Comparison of ENCODE assay signal across 21 cellular contexts in the genomic region with DNA sequence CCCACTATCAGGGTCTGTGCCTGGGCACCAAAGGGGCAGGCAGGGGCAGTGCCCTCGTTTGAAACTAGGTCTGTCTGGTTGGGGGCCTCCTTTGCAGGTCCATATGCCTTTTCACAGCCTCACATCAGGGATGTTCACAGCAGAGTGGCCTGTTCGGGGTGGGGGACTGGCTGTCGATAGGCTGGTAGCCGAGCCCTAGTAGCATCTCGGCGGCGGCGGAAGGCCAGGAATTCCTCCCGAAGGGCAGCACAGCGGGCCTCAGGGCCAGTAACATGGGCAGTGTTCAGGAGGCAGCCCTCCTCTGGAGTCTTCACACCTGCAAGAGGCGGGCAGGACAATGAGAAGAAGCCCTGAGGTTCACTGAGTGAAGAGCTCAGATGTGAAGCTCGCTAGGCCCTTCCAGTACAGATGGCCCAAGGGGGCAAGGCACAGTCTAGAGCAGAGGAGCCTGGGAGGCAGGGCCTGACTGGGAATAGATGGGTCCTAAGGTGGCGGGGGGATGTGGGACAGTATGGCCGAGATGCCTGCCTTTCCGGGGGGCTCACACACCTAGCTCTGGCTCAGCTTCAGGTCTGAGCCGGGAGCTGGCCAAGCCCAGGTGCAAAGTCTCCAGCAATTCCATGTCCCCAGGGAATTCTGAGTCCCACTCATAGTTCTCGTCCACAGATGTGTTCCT. TPM values are rescaled to one million over a fixed set of nuclear protein-coding genes. Genes with fewer than 3 reads are reported as not detected.
DNase-seq lines count a peak whose midpoint lies in the region; ATAC-seq, FAIRE-seq and TF ChIP-seq lines count a peak whose summit lies in the region.
"Had no signal": no experiment of that assay in that cellular context is flagged by ENCODE, and none has a peak within 500 bp of the region (broad histone marks: within the 10 kb centered on the region; RNA-seq: fewer than 3 reads in every experiment).

No MANE protein-coding gene starts in this region.

- H3K4me3 Mint-ChIP-seq in naive B cell: peak overlapping the region in 6 of 8 donors; percentile 34 to 96 (median 60)
- H3K4me3 Mint-ChIP-seq in type B pancreatic cell: no peak overlapping the region
- H3K4me3 Mint-ChIP-seq in progenitor cell of endocrine pancreas (ENCODE audit: low read depth): no peak overlapping the region
- H3K4me3 Mint-ChIP-seq: HFFc6 had no signal

- H3K27ac ChIP-seq in right atrium auricular region (no peak overlapping the region), GM12878 (ENCODE audit: control insufficient read depth, insufficient read depth) (no peak overlapping the region), WERI-Rb-1 (no peak overlapping the region)
- H3K27ac ChIP-seq: SJCRH30 had no signal

- H3K9me3 Mint-ChIP-seq in naive B cell (peaks cover 0 to 3% (median 2%) of the 10 kb centered on the region in 7 donors), type B pancreatic cell (no peaks in the 10 kb centered on the region), progenitor cell of endocrine pancreas (ENCODE audit: low read depth) (no peaks in the 10 kb centered on the region)
- H3K9me3 Mint-ChIP-seq: HFFc6 had no signal

- no TSS peak for BruUV-seq in GM12878 (replicated peaks; lab: Mats Ljungman, UMichigan)

- CTCF ChIA-PET in GM12878 (lab: Yijun Ruan, JAX): interaction anchor here (0.8 to 22.4 kb wide), 6 partner anchors 35 to 730 kb away, joined by 3 to 422 read pairs (median 4); no protein-coding TSS in a partner anchor

- TF ChIP-seq RAD21 in GM12878 (IDR thresholded peaks at IDR 0.05; ENCODE audit: insufficient read depth, low read depth, low read length): no peak

- no peaks in the 10 kb centered on the region for H4K20me1 ChIP-seq in GM12878 (ENCODE audit: control insufficient read depth, insufficient read depth)

- in situ Hi-C loops in GM12878 (cut with MboI): no loop called here

- H3K36me3 ChIP-seq in right atrium auricular region (no peaks in the 10 kb centered on the region), GM12878 (ENCODE audit: control insufficient read depth in 2 of 2, insufficient read depth in 2 of 2, low read length in 1 of 2) (no peaks in the 10 kb centered on the region), WERI-Rb-1 (peaks cover 70% of the 10 kb centered on the region)
- H3K36me3 ChIP-seq: SJCRH30 had no signal

- no peak for FAIRE-seq in GM12878 (lab: Jason Lieb, UNC)
- FAIRE-seq: D721Med, G401.6, H1, K562 had no signal

- H3K27ac Mint-ChIP-seq in naive B cell: peak overlapping the region in 2 of 6 donors; percentile 51 to 100
- H3K27ac Mint-ChIP-seq in type B pancreatic cell: peak overlapping the region; percentile 22
- no peak overlapping the region for H3K27ac Mint-ChIP-seq in progenitor cell of endocrine pancreas
- H3K27ac Mint-ChIP-seq: HFFc6 had no signal

- H3K9me3 ChIP-seq in right atrium auricular region (no peaks in the 10 kb centered on the region), GM12878 (replicated peaks; ENCODE audit: control insufficient read depth, insufficient read depth, low read length) (no peaks in the 10 kb centered on the region), WERI-Rb-1 (ENCODE audit: severe bottlenecking) (no peaks in the 10 kb centered on the region)
- H3K9me3 ChIP-seq: SJCRH30 had no signal

- H2AFZ ChIP-seq in GM12878 (ENCODE audit: control insufficient read depth, low read depth, low read length): no peak overlapping the region

- H3K9ac ChIP-seq in GM12878 (ENCODE audit: control insufficient read depth, insufficient read depth, low read length): no peak overlapping the region

- ATAC-seq in left cardiac atrium: no peak
- ATAC-seq in GM12878: no peak
- ATAC-seq in naive B cell (ENCODE audit: low read depth in 2 of 2): no peak
- ATAC-seq: K562 had no signal

- TF ChIP-seq POLR2A in GM12878 (IDR thresholded peaks at IDR 0.05; ENCODE audit: low read depth, low read length): no peak

- intact Hi-C loops in left cardiac atrium (cut with DNase I) (no loop called here), GM12878 (cut with micrococcal nuclease; ENCODE audit: unreplicated experiment) (loop anchor here (10.0 kb wide), 1 partner anchor 853 kb away; the partner anchor contains the start of gene AIM2)

- TF ChIP-seq CTCF in right atrium auricular region (IDR thresholded peaks at IDR 0.05) (no peak), GM12878 (IDR thresholded peaks at IDR 0.05 in 2 of 3, conservative IDR thresholded peaks at IDR 0.05 in 1 of 3; ENCODE audit: control insufficient read depth in 2 of 3, extremely low read depth in 1 of 3, insufficient read depth in 1 of 3, low read depth in 3 of 3, low read length in 3 of 3) (no peak), type B pancreatic cell (conservative IDR thresholded peaks at IDR 0.05) (no peak), progenitor cell of endocrine pancreas (IDR thresholded peaks at IDR 0.05; ENCODE audit: unreplicated experiment) (no peak), WERI-Rb-1 (IDR thresholded peaks at IDR 0.05; ENCODE audit: low read depth, low read length) (no peak)

- H3K27me3 ChIP-seq in right atrium auricular region: no peaks in the 10 kb centered on the region
- no peaks in the 10 kb centered on the region for H3K27me3 ChIP-seq in GM12878 (replicated peaks in 1 of 2; ENCODE audit: control insufficient read depth in 2 of 2, insufficient read depth in 2 of 2, low read length in 1 of 2)
- no peaks in the 10 kb centered on the region for H3K27me3 ChIP-seq in WERI-Rb-1 (ENCODE audit: insufficient read depth, low read depth, severe bottlenecking)

- H3K4me1 ChIP-seq in right atrium auricular region (peaks cover 0 to 29% of the 10 kb centered on the region in 2 donors), GM12878 (ENCODE audit: control insufficient read depth, insufficient read depth, low read length) (peaks cover 19% of the 10 kb centered on the region)

- no peak for TF ChIP-seq EP300 in GM12878 (IDR thresholded peaks at IDR 0.05; ENCODE audit: borderline replicate concordance in 1 of 2, control insufficient read depth in 1 of 2, low read depth in 2 of 2, low read length in 2 of 2)

- POLR2A ChIA-PET in GM12878 (lab: Charles Lee): interaction anchor here (1.1 kb wide), 1 partner anchor 37 kb away, joined by 3 read pairs; no protein-coding TSS in a partner anchor

- DNase-seq in left cardiac atrium (peak; percentile 11), right atrium auricular region (ENCODE audit: low spot score) (no peak), GM12878 (ENCODE audit: low read depth, low spot score) (no peak), naive B cell (no peak), type B pancreatic cell (ENCODE audit: extremely low spot score, unreplicated experiment) (no peak), NCI-H345 (lab: John Stamatoyannopoulos, UW) (no peak), progenitor cell of endocrine pancreas (ENCODE audit: low spot score, unreplicated experiment) (no peak), WERI-Rb-1 (no peak)
- DNase-seq: ACHN; CD4-positive, CD25-positive, alpha-beta regulatory T cell; DMS79 treated with DMSO at 0.1 percent for 48 hours; HFFc6; NCI-H1048; NCI-H510A treated with DMSO at 0.1 percent for 48 hours; OCI-M1; RPMI8226; SJCRH30 had no signal

- no peak overlapping the region for H3K4me3 ChIP-seq in right atrium auricular region
- no peak overlapping the region for H3K4me3 ChIP-seq in GM12878
- no peak overlapping the region for H3K4me3 ChIP-seq in WERI-Rb-1 (ENCODE audit: low read depth, low read length)
- H3K4me3 ChIP-seq: K562, SJCRH30 had no signal

- RAD21 ChIA-PET in GM12878 (lab: Charles Lee; ENCODE audit: unreplicated experiment): interaction anchor here (0.7 to 7.5 kb wide), 4 partner anchors 35 to 174 kb away, joined by 3 to 94 read pairs (median 8); no protein-coding TSS in a partner anchor

- WGBS in GM12878 (ENCODE audit: insufficient coverage, insufficient replicate concordance, low lambda C conversion rate, missing lambda C conversion rate): 55% methylated on average over 17 of the region's 17 CpGs

- SMC1A ChIA-PET in GM12878 (lab: Charles Lee; ENCODE audit: uncharacterized antibody, unreplicated experiment): interaction anchor here (8.1 kb wide), 1 partner anchor 80 kb away, joined by 57 read pairs; no protein-coding TSS in a partner anchor

- H3K27me3 Mint-ChIP-seq in naive B cell: peaks cover 0 to 30% (median 14%) of the 10 kb centered on the region in 3 donors
- H3K27me3 Mint-ChIP-seq in type B pancreatic cell: no peaks in the 10 kb centered on the region
- no peaks in the 10 kb centered on the region for H3K27me3 Mint-ChIP-seq in progenitor cell of endocrine pancreas

- H3K79me2 ChIP-seq in GM12878 (ENCODE audit: control insufficient read depth, insufficient read depth, low read length): peaks cover 31% of the 10 kb centered on the region

- H3K36me3 Mint-ChIP-seq in naive B cell (peaks cover 9 to 23% of the 10 kb centered on the region in 2 donors), type B pancreatic cell (peaks cover 5% of the 10 kb centered on the region), progenitor cell of endocrine pancreas (ENCODE audit: insufficient read depth) (peaks cover 17% of the 10 kb centered on the region)

- H3K4me2 ChIP-seq in GM12878 (ENCODE audit: control insufficient read depth, insufficient read depth): no peak overlapping the region

- H3K4me1 Mint-ChIP-seq in naive B cell (peaks cover 36 to 53% (median 48%) of the 10 kb centered on the region in 3 donors), type B pancreatic cell (ENCODE audit: unreplicated experiment) (peaks cover 24% of the 10 kb centered on the region), progenitor cell of endocrine pancreas (ENCODE audit: low read depth) (peaks cover 25% of the 10 kb centered on the region)

RNA-seq across cellular contexts. Expression of gene TAGLN2, which starts 2.0 kb away (rescaled TPM):
- total RNA-seq in left cardiac atrium (100 to 1,000 TPM; 201 to 276 TPM), right atrium auricular region (100 to 1,000 TPM; 124 to 235 TPM), GM12878 (2014; rRNA removed) (345 and 363 TPM in 2 replicates), GM12878 (2014; rRNA removed; fragmentation: Illumina TruSeq; extraction: Trizol) (152 and 155 TPM in 2 replicates), GM12878 (2021) (340 and 350 TPM in 2 replicates), type B pancreatic cell (ENCODE audit: low replicate concordance) (138 and 208 TPM in 2 replicates), progenitor cell of endocrine pancreas (153 and 159 TPM in 2 replicates)
- total RNA-seq in GM12878 (2013; cell fraction: nucleolus; rRNA removed): 69.9 and 71.0 TPM in 2 replicates
- polyA plus RNA-seq in GM12878 (2011; ENCODE audit: low read depth): 190 TPM
- polyA plus RNA-seq in GM12878 (2011; rRNA removed) (198 and 427 TPM in 2 replicates), GM12878 (2014; fragmentation: Illumina TruSeq; extraction: Trizol) (253 and 362 TPM in 2 replicates), GM12878 (2014; fragmentation: Nextera tagmentation; extraction: Ambion mirVana) (100 to 1,000 TPM; 216 to 262 TPM), GM12878 (2014; rRNA removed) (415 and 449 TPM in 2 replicates), GM12878 (2016; fragmentation: Nextera tagmentation; extraction: Ambion mirVana) (100 to 1,000 TPM; 541 to 611 TPM), naive B cell (ENCODE audit: low read depth in 6 of 6) (1,000 to 10,000 TPM; 1,235 to 1,676 (median 1,380) TPM)
- polyA plus RNA-seq in GM12878 (2011; cell fraction: cytosol; rRNA removed): 602 and 652 TPM in 2 replicates
- polyA plus RNA-seq in GM12878 (2011; cell fraction: nucleus; rRNA removed): 280 and 331 TPM in 2 replicates
- polyA plus RNA-seq in GM12878 (2012): 359 and 378 TPM in 2 replicates
- polyA minus RNA-seq in GM12878 (2011; rRNA and poly(A)+ RNA removed): 165 and 190 TPM in 2 replicates
- 81.4 and 86.9 TPM in 2 replicates for polyA minus RNA-seq in GM12878 (2011; cell fraction: cytosol; rRNA and poly(A)+ RNA removed)
- polyA minus RNA-seq in GM12878 (2011; cell fraction: nucleus; rRNA and poly(A)+ RNA removed): 45.7 and 64.9 TPM in 2 replicates

RNA-seq across cellular contexts. Expression of gene IGSF9, which starts 18.1 kb away (rescaled TPM):
- total RNA-seq in left cardiac atrium (1 to 10 TPM; 1.4 to 3.3 TPM), right atrium auricular region (1 to 10 TPM; 2.0 to 5.4 TPM), GM12878 (2014; rRNA removed) (not detected in 2 replicates), GM12878 (2014; rRNA removed; fragmentation: Illumina TruSeq; extraction: Trizol) (not detected in 2 replicates), GM12878 (2021) (not detected in 2 replicates), type B pancreatic cell (ENCODE audit: low replicate concordance) (36.4 and 44.3 TPM in 2 replicates), progenitor cell of endocrine pancreas (68.2 and 68.6 TPM in 2 replicates)
- total RNA-seq in GM12878 (2013; cell fraction: nucleolus; rRNA removed): not detected in 2 replicates
- not detected for polyA plus RNA-seq in GM12878 (2011; ENCODE audit: low read depth)
- polyA plus RNA-seq in GM12878 (2011; rRNA removed) (not detected in 2 replicates), GM12878 (2014; fragmentation: Illumina TruSeq; extraction: Trizol) (not detected in 2 replicates), GM12878 (2014; fragmentation: Nextera tagmentation; extraction: Ambion mirVana) (not detected), GM12878 (2014; rRNA removed) (0.04 TPM in 1 of 2 replicates, not detected in the other), GM12878 (2016; fragmentation: Nextera tagmentation; extraction: Ambion mirVana) (under 1 TPM in 1 of 2 experiments, not detected in 1; 0.07 TPM), naive B cell (ENCODE audit: low read depth in 6 of 6) (under 1 TPM in 4 of 6 donors, not detected in 2; 0.16 to 0.97 (median 0.41) TPM)
- polyA plus RNA-seq in GM12878 (2011; cell fraction: cytosol; rRNA removed): 0.01 and 0.03 TPM in 2 replicates
- 0.04 and 0.06 TPM in 2 replicates for polyA plus RNA-seq in GM12878 (2011; cell fraction: nucleus; rRNA removed)
- 0.03 TPM in 1 of 2 replicates, not detected in the other for polyA plus RNA-seq in GM12878 (2012)
- not detected in 2 replicates for polyA minus RNA-seq in GM12878 (2011; rRNA and poly(A)+ RNA removed)
- not detected in 2 replicates for polyA minus RNA-seq in GM12878 (2011; cell fraction: cytosol; rRNA and poly(A)+ RNA removed)
- polyA minus RNA-seq in GM12878 (2011; cell fraction: nucleus; rRNA and poly(A)+ RNA removed): not detected in 2 replicates
- total RNA-seq: CD4-positive, CD25-positive, alpha-beta regulatory T cell; HFFc6 had no signal

RNA-seq across cellular contexts. Expression of gene SLAMF9, which starts 26.7 kb away (rescaled TPM):
- total RNA-seq in left cardiac atrium (under 1 TPM in 1 of 2 donors, not detected in 1; 0.35 TPM), right atrium auricular region (not detected), GM12878 (2014; rRNA removed) (not detected in 2 replicates), GM12878 (2014; rRNA removed; fragmentation: Illumina TruSeq; extraction: Trizol) (not detected in 2 replicates), GM12878 (2021) (not detected in 2 replicates), type B pancreatic cell (ENCODE audit: low replicate concordance) (not detected in 2 replicates), progenitor cell of endocrine pancreas (not detected in 2 replicates)
- not detected in 2 replicates for total RNA-seq in GM12878 (2013; cell fraction: nucleolus; rRNA removed)
- polyA plus RNA-seq in GM12878 (2011; ENCODE audit: low read depth): not detected
- polyA plus RNA-seq in GM12878 (2011; rRNA removed) (not detected in 2 replicates), GM12878 (2014; fragmentation: Illumina TruSeq; extraction: Trizol) (not detected in 2 replicates), GM12878 (2014; fragmentation: Nextera tagmentation; extraction: Ambion mirVana) (not detected), GM12878 (2014; rRNA removed) (not detected in 2 replicates), GM12878 (2016; fragmentation: Nextera tagmentation; extraction: Ambion mirVana) (not detected), naive B cell (ENCODE audit: low read depth in 6 of 6) (not detected)
- not detected in 2 replicates for polyA plus RNA-seq in GM12878 (2011; cell fraction: cytosol; rRNA removed)
- polyA plus RNA-seq in GM12878 (2011; cell fraction: nucleus; rRNA removed): not detected in 2 replicates
- not detected in 2 replicates for polyA plus RNA-seq in GM12878 (2012)
- not detected in 2 replicates for polyA minus RNA-seq in GM12878 (2011; rRNA and poly(A)+ RNA removed)
- polyA minus RNA-seq in GM12878 (2011; cell fraction: cytosol; rRNA and poly(A)+ RNA removed): not detected in 2 replicates
- polyA minus RNA-seq in GM12878 (2011; cell fraction: nucleus; rRNA and poly(A)+ RNA removed): not detected in 2 replicates
- total RNA-seq: CD4-positive, CD25-positive, alpha-beta regulatory T cell; H1; K562; SJCRH30 had no signal
- polyA plus RNA-seq: CD4-positive, CD25-positive, alpha-beta regulatory T cell; H1 had no signal

RNA-seq across cellular contexts. Expression of gene CFAP45, which starts 27.4 kb away (rescaled TPM):
- total RNA-seq in left cardiac atrium: 1 to 10 TPM; 1.6 to 2.0 TPM
- total RNA-seq in right atrium auricular region: 1 to 10 TPM in 1 of 2 donors, under 1 TPM in 1; 0.86 to 1.3 TPM
- total RNA-seq in GM12878 (2013; cell fraction: nucleolus; rRNA removed): 2.3 and 2.7 TPM in 2 replicates
- 0.33 and 0.56 TPM in 2 replicates for total RNA-seq in GM12878 (2014; rRNA removed)
- 0.72 and 0.78 TPM in 2 replicates for total RNA-seq in GM12878 (2014; rRNA removed; fragmentation: Illumina TruSeq; extraction: Trizol)
- 0.64 and 0.93 TPM in 2 replicates for total RNA-seq in GM12878 (2021)
- polyA plus RNA-seq in GM12878 (2011; ENCODE audit: low read depth): 1.2 TPM
- polyA plus RNA-seq in GM12878 (2011; rRNA removed): 0.69 and 1.1 TPM in 2 replicates
- 0.28 and 0.37 TPM in 2 replicates for polyA plus RNA-seq in GM12878 (2011; cell fraction: cytosol; rRNA removed)
- 1.0 and 1.5 TPM in 2 replicates for polyA plus RNA-seq in GM12878 (2011; cell fraction: nucleus; rRNA removed)
- 0.74 and 0.87 TPM in 2 replicates for polyA plus RNA-seq in GM12878 (2012)
- polyA plus RNA-seq in GM12878 (2014; fragmentation: Illumina TruSeq; extraction: Trizol): 0.73 and 0.89 TPM in 2 replicates
- polyA plus RNA-seq in GM12878 (2014; fragmentation: Nextera tagmentation; extraction: Ambion mirVana): under 1 TPM; 0.43 to 0.46 TPM
- 0.82 and 0.91 TPM in 2 replicates for polyA plus RNA-seq in GM12878 (2014; rRNA removed)
- polyA plus RNA-seq in GM12878 (2016; fragmentation: Nextera tagmentation; extraction: Ambion mirVana): under 1 TPM; 0.58 to 0.91 TPM
- 0.37 and 0.72 TPM in 2 replicates for polyA minus RNA-seq in GM12878 (2011; rRNA and poly(A)+ RNA removed)
- polyA minus RNA-seq in GM12878 (2011; cell fraction: cytosol; rRNA and poly(A)+ RNA removed): not detected in 2 replicates
- 0.24 and 0.29 TPM in 2 replicates for polyA minus RNA-seq in GM12878 (2011; cell fraction: nucleus; rRNA and poly(A)+ RNA removed)
- under 1 TPM in 5 of 6 donors, not detected in 1; 0.29 to 0.93 (median 0.41) TPM for polyA plus RNA-seq in naive B cell (ENCODE audit: low read depth in 6 of 6)
- 1.0 and 2.8 TPM in 2 replicates for total RNA-seq in type B pancreatic cell (ENCODE audit: low replicate concordance)
- total RNA-seq in progenitor cell of endocrine pancreas: 0.74 and 1.0 TPM in 2 replicates
- total RNA-seq: H1 had no signal

Comparison
In these comparisons a context has a peak if more than half of its experiments do, and no peak if none do; other contexts are left out.
1. H3K4me3 Mint-ChIP-seq: peak in naive B cell (6 of 8); none in type B pancreatic cell (single experiment) and progenitor cell of endocrine pancreas (single experiment).